ENCODE assay signal across 16 cellular contexts in the genomic region with DNA sequence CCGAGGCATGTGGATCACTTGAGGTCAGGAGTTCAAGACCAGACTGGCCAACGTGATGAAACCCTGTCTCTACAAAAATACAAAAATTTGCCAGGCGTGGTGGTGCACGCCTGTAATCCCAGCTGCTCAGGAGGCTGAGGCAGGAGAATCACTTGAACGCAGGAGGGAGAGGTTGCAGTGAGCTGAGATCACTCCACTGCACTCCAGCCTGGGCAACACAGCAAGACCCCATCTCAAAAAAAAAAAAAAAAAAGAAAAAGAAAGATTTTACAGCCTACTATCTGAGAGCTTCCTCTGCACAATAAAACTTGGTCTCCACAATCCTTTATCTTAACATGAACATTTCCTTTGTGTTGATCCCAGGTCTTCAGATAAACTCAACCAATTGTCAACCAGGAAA. TPM values are rescaled to one million over a fixed set of nuclear protein-coding genes. Genes with fewer than 3 reads are reported as not detected.
"Had no signal": no experiment of that assay in that cellular context is flagged by ENCODE, and none has a peak within 500 bp of the region (broad histone marks: within the 10 kb centered on the region; RNA-seq: fewer than 3 reads in every experiment).

No MANE protein-coding gene starts in this region.

RNA-seq across cellular contexts. Expression of gene ACY3, which starts 10.2 kb away (rescaled TPM):
- total RNA-seq: pulmonary artery endothelial cell, right atrium auricular region, smooth muscle cell, suprapubic skin, urinary bladder, uterus had no signal
- polyA plus RNA-seq: neural cell, smooth muscle cell, urinary bladder had no signal

RNA-seq across cellular contexts. Expression of gene ALDH3B2, which starts 13.7 kb away (rescaled TPM):
- total RNA-seq: naive thymus-derived CD4-positive, alpha-beta T cell; natural killer cell; occipital lobe; osteoblast; pulmonary artery endothelial cell; right atrium auricular region; sciatic nerve; spleen had no signal
- polyA plus RNA-seq: naive thymus-derived CD4-positive, alpha-beta T cell; neural cell; ovary had no signal

RNA-seq across cellular contexts. Expression of gene TBX10, which starts 21.2 kb away (rescaled TPM):
- total RNA-seq: naive thymus-derived CD4-positive, alpha-beta T cell; natural killer cell; occipital lobe; osteoblast; ovary; prostate gland; pulmonary artery endothelial cell; right atrium auricular region; sciatic nerve; smooth muscle cell; spleen; suprapubic skin; upper lobe of right lung; urinary bladder; uterus had no signal
- polyA plus RNA-seq: naive thymus-derived CD4-positive, alpha-beta T cell; neural cell; ovary; smooth muscle cell; urinary bladder had no signal

RNA-seq across cellular contexts. Expression of gene NUDT8, which starts 31.0 kb away (rescaled TPM):
- polyA plus RNA-seq: neural cell had no signal
